Comparison of ENCODE assay signal across 1 cellular context in genomic region chr9:98099898-98100297, GRCh38.
TF ChIP-seq lines count a peak whose summit lies in the region.

No MANE protein-coding gene starts in this region.

TF ChIP-seq in SK-N-SH, 30 proteins besides CTCF, POLR2A, EP300 and RAD21 (continued from another document):
- TF ChIP-seq, protein P1, sequence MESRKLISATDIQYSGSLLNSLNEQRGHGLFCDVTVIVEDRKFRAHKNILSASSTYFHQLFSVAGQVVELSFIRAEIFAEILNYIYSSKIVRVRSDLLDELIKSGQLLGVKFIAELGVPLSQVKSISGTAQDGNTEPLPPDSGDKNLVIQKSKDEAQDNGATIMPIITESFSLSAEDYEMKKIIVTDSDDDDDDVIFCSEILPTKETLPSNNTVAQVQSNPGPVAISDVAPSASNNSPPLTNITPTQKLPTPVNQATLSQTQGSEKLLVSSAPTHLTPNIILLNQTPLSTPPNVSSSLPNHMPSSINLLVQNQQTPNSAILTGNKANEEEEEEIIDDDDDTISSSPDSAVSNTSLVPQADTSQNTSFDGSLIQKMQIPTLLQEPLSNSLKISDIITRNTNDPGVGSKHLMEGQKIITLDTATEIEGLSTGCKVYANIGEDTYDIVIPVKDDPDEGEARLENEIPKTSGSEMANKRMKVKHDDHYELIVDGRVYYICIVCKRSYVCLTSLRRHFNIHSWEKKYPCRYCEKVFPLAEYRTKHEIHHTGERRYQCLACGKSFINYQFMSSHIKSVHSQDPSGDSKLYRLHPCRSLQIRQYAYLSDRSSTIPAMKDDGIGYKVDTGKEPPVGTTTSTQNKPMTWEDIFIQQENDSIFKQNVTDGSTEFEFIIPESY (IDR thresholded peaks at IDR 0.05; ENCODE audit: borderline replicate concordance, low read depth), result no peak
- TF ChIP-seq RCOR1 (IDR thresholded peaks at IDR 0.05; ENCODE audit: low read length) (no peak), GABPA (IDR thresholded peaks at IDR 0.05; ENCODE audit: low read depth) (no peak), MAX (IDR thresholded peaks at IDR 0.05; ENCODE audit: low read depth) (no peak), CHD2 (IDR thresholded peaks at IDR 0.05; ENCODE audit: low read length, partially characterized antibody) (no peak), TEAD4 (IDR thresholded peaks at IDR 0.05; ENCODE audit: borderline replicate concordance, insufficient read depth) (no peak), EZH2phosphoT487 (IDR thresholded peaks at IDR 0.05; ENCODE audit: borderline replicate concordance, low read depth) (no peak), FOXJ3 (CRISPR knock-in tag; IDR thresholded peaks at IDR 0.05) (no peak), MEF2A (IDR thresholded peaks at IDR 0.05; ENCODE audit: borderline replicate concordance, low read depth) (no peak), SIN3A (IDR thresholded peaks at IDR 0.05; ENCODE audit: borderline replicate concordance, low read depth, low read length) (no peak)
- TF ChIP-seq, protein P2, sequence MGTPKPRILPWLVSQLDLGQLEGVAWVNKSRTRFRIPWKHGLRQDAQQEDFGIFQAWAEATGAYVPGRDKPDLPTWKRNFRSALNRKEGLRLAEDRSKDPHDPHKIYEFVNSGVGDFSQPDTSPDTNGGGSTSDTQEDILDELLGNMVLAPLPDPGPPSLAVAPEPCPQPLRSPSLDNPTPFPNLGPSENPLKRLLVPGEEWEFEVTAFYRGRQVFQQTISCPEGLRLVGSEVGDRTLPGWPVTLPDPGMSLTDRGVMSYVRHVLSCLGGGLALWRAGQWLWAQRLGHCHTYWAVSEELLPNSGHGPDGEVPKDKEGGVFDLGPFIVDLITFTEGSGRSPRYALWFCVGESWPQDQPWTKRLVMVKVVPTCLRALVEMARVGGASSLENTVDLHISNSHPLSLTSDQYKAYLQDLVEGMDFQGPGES (IDR thresholded peaks at IDR 0.05; ENCODE audit: low read depth, low read length), result no peak
